ENCODE assay signal across 1 cellular context in genomic region chr17:39636927-39637736, GRCh38.
TF ChIP-seq lines count a peak whose summit lies in the region.

Gene STARD3 (plus strand): TSS chr17:39637144. CDS start chr17:39653532, 16,388 bp downstream.

TF ChIP-seq in K562, 482 proteins besides CTCF, POLR2A, EP300 and RAD21 (continued from another document):
- TF ChIP-seq HES1 (IDR thresholded peaks at IDR 0.05; ENCODE audit: low read depth) (no peak), CREBBP (IDR thresholded peaks at IDR 0.05; ENCODE audit: low read depth, low read length) (no peak), CBX2 (IDR thresholded peaks at IDR 0.05; ENCODE audit: insufficient read depth, low read length, poor library complexity, severe bottlenecking) (no peak), RFX7 (CRISPR knock-in tag; IDR thresholded peaks at IDR 0.05) (no peak), ZBTB40 (IDR thresholded peaks at IDR 0.05) (peak; percentile 98), ZBTB40 (CRISPR knock-in tag; IDR thresholded peaks at IDR 0.05) (no peak), ZFX (CRISPR knock-in tag; IDR thresholded peaks at IDR 0.05) (peak; percentile 88), RNF219 (CRISPR knock-in tag; IDR thresholded peaks at IDR 0.05) (no peak), ZNF407 (IDR thresholded peaks at IDR 0.05; ENCODE audit: low read depth) (0 out of 2 replicates have a peak, but pooled peaks have one; percentile 19), ZBTB8A (IDR thresholded peaks at IDR 0.05; ENCODE audit: partially characterized antibody) (no peak), JUNB (CRISPR knock-in tag; conservative IDR thresholded peaks at IDR 0.05) (no peak), ZNF707 (CRISPR knock-in tag; conservative IDR thresholded peaks at IDR 0.05) (no peak), HNRNPH1 (optimal IDR thresholded peaks at IDR 0.05; ENCODE audit: low read depth, low read length) (no peak), PTTG1 (tag; IDR thresholded peaks at IDR 0.05; ENCODE audit: low read depth) (no peak), TBL1XR1 (IDR thresholded peaks at IDR 0.05; ENCODE audit: low read length in 2 of 2) (no peak), BMI1 (IDR thresholded peaks at IDR 0.05; ENCODE audit: low read length) (no peak), KLF1 (tag; IDR thresholded peaks at IDR 0.05) (peak; percentile 33; the same call in 1 of the 2 replicates), ZBTB33 (CRISPR knock-in tag; IDR thresholded peaks at IDR 0.05) (no peak), ETV5 (CRISPR knock-in tag; IDR thresholded peaks at IDR 0.05; ENCODE audit: low read depth) (0 out of 2 replicates have a peak, but pooled peaks have one; percentile 47), KLF10 (CRISPR knock-in tag; IDR thresholded peaks at IDR 0.05) (no peak)
